ENCODE assay signal across 28 cellular contexts in the genomic region with DNA sequence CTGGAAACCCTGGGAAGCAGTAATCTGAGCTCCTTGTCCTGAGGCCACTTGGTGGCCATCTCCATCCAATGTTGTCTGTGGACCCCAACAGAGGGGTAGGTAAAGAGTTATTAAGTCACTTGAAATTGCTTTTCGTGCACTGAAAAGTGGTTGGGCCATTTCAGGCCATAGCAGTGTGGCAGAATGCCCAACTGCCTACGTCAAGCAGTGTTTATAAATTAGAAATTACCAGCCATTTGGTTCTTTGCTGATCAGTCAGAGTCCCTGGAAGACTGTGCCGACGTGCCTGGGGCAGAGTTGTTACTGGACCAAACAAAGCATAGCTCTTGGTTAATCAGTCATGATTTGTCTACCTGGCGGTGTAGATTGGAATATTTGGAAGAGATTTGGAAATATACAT.
DNase-seq lines count a peak whose midpoint lies in the region; ATAC-seq lines count a peak whose summit lies in the region.
"Had no signal": no experiment of that assay in that cellular context is flagged by ENCODE, and none has a peak within 500 bp of the region (broad histone marks: within the 10 kb centered on the region; RNA-seq: fewer than 3 reads in every experiment).

No MANE protein-coding gene starts in this region.

- no peak overlapping the region for H2AFZ ChIP-seq in trophoblast cell (ENCODE audit: insufficient read depth, low read length, poor library complexity)

- no peaks in the 10 kb centered on the region for H3K36me3 Mint-ChIP-seq in activated CD4-positive, alpha-beta T cell treated with anti-CD3 and anti-CD28 coated beads for 36 hours (ENCODE audit: low read depth)
- H3K36me3 Mint-ChIP-seq: naive B cell; stimulated activated memory B cell treated with anti-CD40 and anti-IgM and Interleukin-4, amounts not matched to agents 10 μg/mL and 1 μg/mL and 100 μg/mL, for 72 hours had no signal

- no peak overlapping the region for H4K8ac ChIP-seq in trophoblast cell (ENCODE audit: low read depth, low read length)

- H3K4me1 Mint-ChIP-seq in activated CD4-positive, alpha-beta T cell treated with anti-CD3 and anti-CD28 coated beads for 36 hours: peaks cover 27% of the 10 kb centered on the region
- H3K4me1 Mint-ChIP-seq: naive B cell; stimulated activated memory B cell treated with anti-CD40 and anti-IgM and Interleukin-4, amounts not matched to agents 10 μg/mL and 1 μg/mL and 100 μg/mL, for 72 hours had no signal

- H3K4ac ChIP-seq in trophoblast cell (ENCODE audit: low read depth, low read length): no peak overlapping the region

- intact Hi-C loops in activated CD4-positive, alpha-beta T cell treated with anti-CD3 and anti-CD28 coated beads for 36 hours (cut with DNase I, micrococcal nuclease): no loop called here

- H3K27me3 Mint-ChIP-seq in activated CD4-positive, alpha-beta T cell treated with anti-CD3 and anti-CD28 coated beads for 36 hours: no peaks in the 10 kb centered on the region

- no peak overlapping the region for H3K4me3 ChIP-seq in trophoblast cell (ENCODE audit: low read depth, low read length)
- H3K4me3 ChIP-seq: BLaER1, colonic mucosa, transverse colon had no signal

- no peak overlapping the region for H3K23ac ChIP-seq in trophoblast cell (ENCODE audit: low read length)

- H3K4me3 Mint-ChIP-seq in activated CD4-positive, alpha-beta T cell treated with anti-CD3 and anti-CD28 coated beads for 36 hours: no peak overlapping the region
- H3K4me3 Mint-ChIP-seq: naive B cell; stimulated activated memory B cell treated with anti-CD40 and anti-IgM and Interleukin-4, amounts not matched to agents 10 μg/mL and 1 μg/mL and 100 μg/mL, for 72 hours had no signal

- no peak overlapping the region for H3K27ac Mint-ChIP-seq in activated CD4-positive, alpha-beta T cell treated with anti-CD3 and anti-CD28 coated beads for 36 hours
- H3K27ac Mint-ChIP-seq: activated T-helper 2 cell treated with anti-CD3 and anti-CD28 coated beads, Interferon-gamma antibody, Interleukin-2, Interleukin-4, amounts not matched to agents 10 μg/mL and 5 μg/mL and 100 μg/mL, durations not matched to agents 14 hours and 24 hours and 36 hours; stimulated activated memory B cell treated with anti-CD40 and anti-IgM and Interleukin-4, amounts not matched to agents 10 μg/mL and 1 μg/mL and 100 μg/mL, for 72 hours had no signal

- H3K9ac ChIP-seq in trophoblast cell (ENCODE audit: low read length): no peak overlapping the region
- H3K9ac ChIP-seq: BLaER1 had no signal

- H3K18ac ChIP-seq in trophoblast cell (ENCODE audit: low read length): no peak overlapping the region

- no peak overlapping the region for H2BK120ac ChIP-seq in trophoblast cell (ENCODE audit: insufficient read depth, low read length, poor library complexity)

- H4K12ac ChIP-seq in trophoblast cell (ENCODE audit: low read depth, low read length): no peak overlapping the region

- peak overlapping the region; percentile 4 for H4K91ac ChIP-seq in trophoblast cell (ENCODE audit: low read depth, low read length)

- WGBS in trophoblast cell (ENCODE audit: extremely low coverage, insufficient coverage, insufficient read length): no CpG with 5 or more reads among the region's 5 CpGs

- H3K9me3 ChIP-seq in trophoblast cell (ENCODE audit: insufficient read depth, low read depth, low read length): no peaks in the 10 kb centered on the region
- H3K9me3 ChIP-seq: colonic mucosa, transverse colon had no signal

- no peak overlapping the region for H3K14ac ChIP-seq in trophoblast cell (ENCODE audit: low read length)

- H3K79me1 ChIP-seq in trophoblast cell (ENCODE audit: low read length): peaks cover 6% of the 10 kb centered on the region

- CTCF ChIA-PET in activated CD4-positive, alpha-beta T cell treated with anti-CD3 and anti-CD28 coated beads for 36 hours (lab: Charles Lee): interaction anchor here (0.6 to 1.4 kb wide), 2 partner anchors 9 to 34 kb away, joined by 3 to 6 read pairs; no protein-coding TSS in a partner anchor

- POLR2A ChIA-PET in activated CD4-positive, alpha-beta T cell treated with anti-CD3 and anti-CD28 coated beads for 36 hours (lab: Charles Lee): no interaction called here

- ATAC-seq in activated CD4-positive, alpha-beta T cell treated with anti-CD3 and anti-CD28 coated beads for 36 hours: no peak
- ATAC-seq: stimulated activated memory B cell treated with anti-CD40 and anti-IgM and Interleukin-4, amounts not matched to agents 10 μg/mL and 1 μg/mL and 100 μg/mL, for 72 hours had no signal

- H2AK5ac ChIP-seq in trophoblast cell (ENCODE audit: low read length): no peak overlapping the region

- H3K36me3 ChIP-seq in trophoblast cell (ENCODE audit: control insufficient read depth in 1 of 2, insufficient read depth in 2 of 2, low read length in 2 of 2): no peaks in the 10 kb centered on the region
- H3K36me3 ChIP-seq: BLaER1, colonic mucosa, transverse colon, WERI-Rb-1 had no signal

- H3K79me2 ChIP-seq in trophoblast cell (ENCODE audit: control insufficient read depth, insufficient read depth, low read length, poor library complexity): no peaks in the 10 kb centered on the region

- peaks cover 2 to 10% of the 10 kb centered on the region in 2 experiments for H3K4me1 ChIP-seq in trophoblast cell (ENCODE audit: control insufficient read depth in 1 of 2, insufficient read depth in 2 of 2, low read length in 2 of 2)
- H3K4me1 ChIP-seq: colonic mucosa, transverse colon had no signal

- no peak overlapping the region for H2BK12ac ChIP-seq in trophoblast cell (ENCODE audit: low read length)

- H3K27me3 ChIP-seq in trophoblast cell (ENCODE audit: insufficient read depth, low read length): no peaks in the 10 kb centered on the region
- H3K27me3 ChIP-seq: BLaER1, colonic mucosa, transverse colon had no signal

- H3K9me3 Mint-ChIP-seq in activated CD4-positive, alpha-beta T cell treated with anti-CD3 and anti-CD28 coated beads for 36 hours (ENCODE audit: low read depth): no peaks in the 10 kb centered on the region
- H3K9me3 Mint-ChIP-seq: activated T-helper 2 cell treated with anti-CD3 and anti-CD28 coated beads, Interferon-gamma antibody, Interleukin-2, Interleukin-4, amounts not matched to agents 10 μg/mL and 5 μg/mL and 100 μg/mL, durations not matched to agents 14 hours and 24 hours and 36 hours; naive B cell; stimulated activated memory B cell treated with anti-CD40 and anti-IgM and Interleukin-4, amounts not matched to agents 10 μg/mL and 1 μg/mL and 100 μg/mL, for 72 hours had no signal

- peak; percentile 63 to 67 for DNase-seq in NCI-H1930 (lab: John Stamatoyannopoulos, UW)
- DNase-seq in RPMI7951 (ENCODE audit: low read depth): peak; percentile 38
- peak; percentile 60 for DNase-seq in epithelial cell of prostate (ENCODE audit: low read depth, low spot score)
- no peak for DNase-seq in trophoblast cell
- no peak for DNase-seq in cerebellar cortex (ENCODE audit: low spot score)
- no peak for DNase-seq in activated CD4-positive, alpha-beta T cell treated with anti-CD3 and anti-CD28 coated beads for 36 hours
- no peak for DNase-seq in NCI-H446 (lab: John Stamatoyannopoulos, UW)
- DNase-seq: activated CD4-positive, alpha-beta T cell treated with anti-CD3 and anti-CD28 coated beads for 48 hours; activated CD8-positive, alpha-beta memory T cell treated with anti-CD3 and anti-CD28 coated beads for 24 hours; activated naive CD4-positive, alpha-beta T cell treated with anti-CD3 and anti-CD28 coated beads, Interleukin-2, amount 50 U/mL, for 16 hours; activated T-cell treated with anti-CD3 and anti-CD28 coated beads for 4 hours; colonic mucosa; DMS79 treated with DMSO at 0.1 percent for 48 hours; effector memory CD4-positive, alpha-beta T cell; GF-D8; head of caudate nucleus; Karpas-422; midbrain; MV-4-11; naive B cell; NCI-H187; NCI-H774; nucleus accumbens; transverse colon; WERI-Rb-1 had no signal

- H2BK5ac ChIP-seq in trophoblast cell (ENCODE audit: low read depth, low read length, poor library complexity): no peak overlapping the region

- H3K27ac ChIP-seq in epithelial cell of prostate (peak overlapping the region; percentile 82), trophoblast cell (ENCODE audit: low read depth, low read length) (no peak overlapping the region)
- H3K27ac ChIP-seq: BLaER1, colonic mucosa, transverse colon, WERI-Rb-1 had no signal

- no peak overlapping the region for H3K4me2 ChIP-seq in trophoblast cell (ENCODE audit: low read length)
- H3K4me2 ChIP-seq: BLaER1 had no signal

Comparison
In these comparisons a context has a peak if more than half of its experiments do, and no peak if none do; other contexts are left out.
1. DNase-seq: peak in NCI-H1930 (2 of 2), RPMI7951 (single experiment) and epithelial cell of prostate (single experiment); none in trophoblast cell (0 of 2), cerebellar cortex (single experiment), activated CD4-positive, alpha-beta T cell treated with anti-CD3 and anti-CD28 coated beads for 36 hours (single experiment) and NCI-H446 (0 of 2).